Comparison of ENCODE assay signal across 16 cellular contexts in genomic region chr1:41098657-41099207, GRCh38.
DNase-seq lines count a peak whose midpoint lies in the region; ATAC-seq, FAIRE-seq and TF ChIP-seq lines count a peak whose summit lies in the region.
"Had no signal": no experiment of that assay in that cellular context is flagged by ENCODE, and none has a peak within 500 bp of the region (broad histone marks: within the 10 kb centered on the region; RNA-seq: fewer than 3 reads in every experiment).

No MANE protein-coding gene starts in this region.

- H2BK120ac ChIP-seq in neuronal stem cell (ENCODE audit: low read depth, low read length), result no peak overlapping the region

- H2BK5ac ChIP-seq in neuronal stem cell (ENCODE audit: low read length), result no peak overlapping the region

- peak overlapping the region; percentile 47 for H3K14ac ChIP-seq in neuronal stem cell (ENCODE audit: low read length)

- no peak overlapping the region for H4K8ac ChIP-seq in neuronal stem cell (ENCODE audit: low read depth, low read length)

- POLR2A ChIA-PET in HEK293 (lab: Yijun Ruan, JAX), result no interaction called here

- intact Hi-C loops in heart right ventricle (cut with DNase I), result no loop called here

- no peak overlapping the region for H2BK15ac ChIP-seq in neuronal stem cell (ENCODE audit: low read length)

- TF ChIP-seq CTCF in HEK293 (tag by site-specific recombination; IDR thresholded peaks at IDR 0.05), result no peak
- TF ChIP-seq CTCF in heart right ventricle (IDR thresholded peaks at IDR 0.05), result no peak

- no peaks in the 10 kb centered on the region for H3K4me1 ChIP-seq in HEK293 (ENCODE audit: control insufficient read depth, insufficient read depth, low read length)
- peaks cover 5 to 46% (median 29%) of the 10 kb centered on the region in 9 donors for H3K4me1 ChIP-seq in heart right ventricle
- no peaks in the 10 kb centered on the region for H3K4me1 ChIP-seq in neuronal stem cell (ENCODE audit: control insufficient read depth in 2 of 2, insufficient read depth in 1 of 2, low read depth in 1 of 2, low read length in 2 of 2)

- CTCF ChIA-PET in HEK293 (lab: Yijun Ruan, JAX), result interaction anchor here (0.6 to 0.7 kb wide), 2 partner anchors 32 to 95 kb away, joined by 3 read pairs; no protein-coding TSS in a partner anchor

- H3K4ac ChIP-seq in neuronal stem cell (ENCODE audit: low read length), result no peak overlapping the region

- 34 to 60% methylated on average over 4 of the region's 4 CpGs for WGBS in heart right ventricle, 2 donors
- no CpG with 5 or more reads among the region's 4 CpGs for WGBS in neuronal stem cell (ENCODE audit: extremely low coverage in 2 of 2, insufficient read length in 2 of 2, insufficient replicate concordance in 1 of 2), 2 donors

- no peak overlapping the region for H3K9ac ChIP-seq in neuronal stem cell (ENCODE audit: low read depth, low read length, poor library complexity)

- DNase-seq in GM12892 (ENCODE audit: insufficient read length) (no peak), heart right ventricle (peak; percentile 17 to 36), neuronal stem cell (ENCODE audit: low spot score) (no peak), medulla oblongata (ENCODE audit: extremely low spot score) (no peak)
- DNase-seq: C1 segment of cervical spinal cord; Calu3; CD4-positive, alpha-beta T cell; DMS 273 treated with DMSO at 0.1 percent for 48 hours; H9; HFFc6; IMR-90 had no signal

- H3K9me3 ChIP-seq in HEK293 (ENCODE audit: control insufficient read depth, insufficient read depth, low read depth, low read length) (no peaks in the 10 kb centered on the region), heart right ventricle (no peaks in the 10 kb centered on the region), neuronal stem cell (replicated peaks in 1 of 2; ENCODE audit: control insufficient read depth in 2 of 2, insufficient read depth in 1 of 2, low read depth in 1 of 2, low read length in 2 of 2) (no peaks in the 10 kb centered on the region)

- H3K4me2 ChIP-seq in neuronal stem cell (ENCODE audit: insufficient read depth, low read length, poor library complexity, severe bottlenecking), result no peak overlapping the region
- H3K4me2 ChIP-seq: GM23338 had no signal

- peaks cover 0 to 11% of the 10 kb centered on the region in 2 experiments; a peak in 1 of 3 replicates for H3K36me3 ChIP-seq in HEK293 (ENCODE audit: control insufficient read depth in 2 of 2, insufficient read depth in 1 of 2, low read length in 2 of 2)
- no peaks in the 10 kb centered on the region for H3K36me3 ChIP-seq in heart right ventricle
- H3K36me3 ChIP-seq in neuronal stem cell (replicated peaks in 1 of 2; ENCODE audit: control insufficient read depth in 2 of 2, insufficient read depth in 2 of 2, low read length in 2 of 2), result peaks cover 3 to 11% of the 10 kb centered on the region in 2 donors

- ATAC-seq in heart right ventricle (peak in 7 of 8 donors; percentile 21 to 72 (median 58)), HG03196 (IDR thresholded peaks at IDR 0.05; ENCODE audit: unreplicated experiment) (no peak), HG02623 (IDR thresholded peaks at IDR 0.05; ENCODE audit: unreplicated experiment) (no peak)
- ATAC-seq: GM23338 had no signal

- no peak overlapping the region for H3K4me3 ChIP-seq in HEK293 (ENCODE audit: low read depth, low read length)
- no peak overlapping the region for H3K4me3 ChIP-seq in heart right ventricle
- H3K4me3 ChIP-seq in neuronal stem cell (ENCODE audit: low read length in 2 of 2), result no peak overlapping the region
- H3K4me3 ChIP-seq: GM23338 had no signal

- FAIRE-seq in GM12892 (lab: Jason Lieb, UNC), result peak; percentile 5
- FAIRE-seq: A204.1 had no signal

- no peak overlapping the region for H2BK12ac ChIP-seq in neuronal stem cell (ENCODE audit: low read length)

- no peak overlapping the region for H2AFZ ChIP-seq in neuronal stem cell (ENCODE audit: low read length)
- H2AFZ ChIP-seq: GM23338 had no signal

- H3K27ac ChIP-seq in HEK293 (ENCODE audit: extremely low read depth, low read depth, low read length), result no peak overlapping the region
- peak overlapping the region in 2 of 10 donors; percentile 14 to 32 for H3K27ac ChIP-seq in heart right ventricle
- no peak overlapping the region for H3K27ac ChIP-seq in neuronal stem cell (replicated peaks; ENCODE audit: low read length)

- TF ChIP-seq POLR2A in GM12892 (IDR thresholded peaks at IDR 0.05; ENCODE audit: low read depth, low read length), result no peak

- H4K91ac ChIP-seq in neuronal stem cell (ENCODE audit: low read depth, low read length, poor library complexity), result no peak overlapping the region

- no peak overlapping the region for H3K23ac ChIP-seq in neuronal stem cell (ENCODE audit: low read depth, low read length, poor library complexity)

- H3K27me3 ChIP-seq in heart right ventricle (no peaks in the 10 kb centered on the region), neuronal stem cell (ENCODE audit: control insufficient read depth in 3 of 3, insufficient read depth in 3 of 3, low read depth in 1 of 3, low read length in 3 of 3) (no peaks in the 10 kb centered on the region)

- no peaks in the 10 kb centered on the region for H3K79me1 ChIP-seq in neuronal stem cell (ENCODE audit: low read depth, low read length)

- H2AK5ac ChIP-seq in neuronal stem cell (ENCODE audit: low read depth, low read length), result no peak overlapping the region

- H3K18ac ChIP-seq in neuronal stem cell (ENCODE audit: low read length), result no peak overlapping the region

TF ChIP-seq in HEK293, 187 proteins besides CTCF, POLR2A, EP300 and RAD21:
- TF ChIP-seq ZNF423 (tag by site-specific recombination; IDR thresholded peaks at IDR 0.05), result no peak
- peak; percentile 98 for TF ChIP-seq SCRT1 (tag by site-specific recombination; IDR thresholded peaks at IDR 0.05; ENCODE audit: borderline replicate concordance)
- TF ChIP-seq ZNF707 (tag by site-specific recombination; IDR thresholded peaks at IDR 0.05), result no peak
- TF ChIP-seq SCRT2 (tag by site-specific recombination; IDR thresholded peaks at IDR 0.05), result peak; percentile 86

Comparison
In these comparisons a context has a peak if more than half of its experiments do, and no peak if none do; other contexts are left out.
1. DNase-seq: peak in heart right ventricle (2 of 2); none in GM12892 (single experiment), neuronal stem cell (single experiment) and medulla oblongata (single experiment).
2. ATAC-seq: peak in heart right ventricle (7 of 8); none in HG03196 (single experiment) and HG02623 (single experiment).